In the genomic region with DNA sequence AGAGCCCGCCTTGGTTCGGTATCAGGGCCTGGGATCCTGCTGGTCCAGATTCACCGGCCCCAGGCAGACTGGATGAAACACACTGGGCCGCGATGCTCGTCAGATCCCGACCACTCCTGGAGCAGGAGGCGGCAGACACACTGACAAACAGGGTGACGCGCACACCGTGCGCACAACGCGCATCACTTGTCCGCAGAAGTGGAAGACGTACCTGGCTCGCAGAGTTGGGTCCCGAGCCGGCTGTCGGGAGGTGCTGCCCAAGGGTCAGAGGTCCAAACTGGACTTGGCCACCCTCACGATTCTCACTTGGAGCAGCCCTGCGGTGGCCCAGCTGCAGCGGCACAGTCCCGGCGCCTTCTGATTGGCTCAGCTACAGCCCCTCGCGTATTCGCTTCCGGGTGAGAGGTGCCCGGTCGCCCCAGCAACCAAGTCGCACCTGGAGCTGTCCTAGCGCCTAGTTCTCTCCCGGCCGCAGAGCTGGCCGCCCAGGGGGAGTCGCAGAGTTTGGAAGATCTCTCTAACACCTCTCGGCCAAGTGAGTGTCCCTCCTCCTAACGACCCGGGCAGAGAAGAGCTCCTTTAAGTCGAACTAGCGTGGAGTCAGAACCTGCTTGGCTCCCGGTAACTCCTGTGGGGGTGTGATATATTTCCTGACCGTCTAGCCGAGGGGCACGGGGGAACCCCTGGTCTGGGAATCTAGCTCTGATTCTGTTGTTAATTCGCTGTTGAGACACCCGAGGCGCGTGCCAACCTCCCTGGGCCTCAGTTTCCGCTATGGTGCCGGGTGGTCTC, we compare ENCODE assay signal across 1 cellular context.
A peak's percentile ranks its signal among the peaks of the same experiment; 100 is the strongest.
TF ChIP-seq lines count a peak whose summit lies in the region.

A gene with protein sequence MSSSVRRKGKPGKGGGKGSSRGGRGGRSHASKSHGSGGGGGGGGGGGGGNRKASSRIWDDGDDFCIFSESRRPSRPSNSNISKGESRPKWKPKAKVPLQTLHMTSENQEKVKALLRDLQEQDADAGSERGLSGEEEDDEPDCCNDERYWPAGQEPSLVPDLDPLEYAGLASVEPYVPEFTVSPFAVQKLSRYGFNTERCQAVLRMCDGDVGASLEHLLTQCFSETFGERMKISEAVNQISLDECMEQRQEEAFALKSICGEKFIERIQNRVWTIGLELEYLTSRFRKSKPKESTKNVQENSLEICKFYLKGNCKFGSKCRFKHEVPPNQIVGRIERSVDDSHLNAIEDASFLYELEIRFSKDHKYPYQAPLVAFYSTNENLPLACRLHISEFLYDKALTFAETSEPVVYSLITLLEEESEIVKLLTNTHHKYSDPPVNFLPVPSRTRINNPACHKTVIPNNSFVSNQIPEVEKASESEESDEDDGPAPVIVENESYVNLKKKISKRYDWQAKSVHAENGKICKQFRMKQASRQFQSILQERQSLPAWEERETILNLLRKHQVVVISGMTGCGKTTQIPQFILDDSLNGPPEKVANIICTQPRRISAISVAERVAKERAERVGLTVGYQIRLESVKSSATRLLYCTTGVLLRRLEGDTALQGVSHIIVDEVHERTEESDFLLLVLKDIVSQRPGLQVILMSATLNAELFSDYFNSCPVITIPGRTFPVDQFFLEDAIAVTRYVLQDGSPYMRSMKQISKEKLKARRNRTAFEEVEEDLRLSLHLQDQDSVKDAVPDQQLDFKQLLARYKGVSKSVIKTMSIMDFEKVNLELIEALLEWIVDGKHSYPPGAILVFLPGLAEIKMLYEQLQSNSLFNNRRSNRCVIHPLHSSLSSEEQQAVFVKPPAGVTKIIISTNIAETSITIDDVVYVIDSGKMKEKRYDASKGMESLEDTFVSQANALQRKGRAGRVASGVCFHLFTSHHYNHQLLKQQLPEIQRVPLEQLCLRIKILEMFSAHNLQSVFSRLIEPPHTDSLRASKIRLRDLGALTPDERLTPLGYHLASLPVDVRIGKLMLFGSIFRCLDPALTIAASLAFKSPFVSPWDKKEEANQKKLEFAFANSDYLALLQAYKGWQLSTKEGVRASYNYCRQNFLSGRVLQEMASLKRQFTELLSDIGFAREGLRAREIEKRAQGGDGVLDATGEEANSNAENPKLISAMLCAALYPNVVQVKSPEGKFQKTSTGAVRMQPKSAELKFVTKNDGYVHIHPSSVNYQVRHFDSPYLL (N-terminal part only) (minus strand): TSS at position 359 of the 792 bp plus-strand sequence. CDS start 7,529 bp downstream, outside the sequence.
TSS of gene MORN2 (plus strand) at position 401 of the 792 bp plus-strand sequence.

TF ChIP-seq in HepG2, 621 proteins besides CTCF, POLR2A, EP300 and RAD21 (continued from another document and continues in another):
- TF ChIP-seq, protein P1, sequence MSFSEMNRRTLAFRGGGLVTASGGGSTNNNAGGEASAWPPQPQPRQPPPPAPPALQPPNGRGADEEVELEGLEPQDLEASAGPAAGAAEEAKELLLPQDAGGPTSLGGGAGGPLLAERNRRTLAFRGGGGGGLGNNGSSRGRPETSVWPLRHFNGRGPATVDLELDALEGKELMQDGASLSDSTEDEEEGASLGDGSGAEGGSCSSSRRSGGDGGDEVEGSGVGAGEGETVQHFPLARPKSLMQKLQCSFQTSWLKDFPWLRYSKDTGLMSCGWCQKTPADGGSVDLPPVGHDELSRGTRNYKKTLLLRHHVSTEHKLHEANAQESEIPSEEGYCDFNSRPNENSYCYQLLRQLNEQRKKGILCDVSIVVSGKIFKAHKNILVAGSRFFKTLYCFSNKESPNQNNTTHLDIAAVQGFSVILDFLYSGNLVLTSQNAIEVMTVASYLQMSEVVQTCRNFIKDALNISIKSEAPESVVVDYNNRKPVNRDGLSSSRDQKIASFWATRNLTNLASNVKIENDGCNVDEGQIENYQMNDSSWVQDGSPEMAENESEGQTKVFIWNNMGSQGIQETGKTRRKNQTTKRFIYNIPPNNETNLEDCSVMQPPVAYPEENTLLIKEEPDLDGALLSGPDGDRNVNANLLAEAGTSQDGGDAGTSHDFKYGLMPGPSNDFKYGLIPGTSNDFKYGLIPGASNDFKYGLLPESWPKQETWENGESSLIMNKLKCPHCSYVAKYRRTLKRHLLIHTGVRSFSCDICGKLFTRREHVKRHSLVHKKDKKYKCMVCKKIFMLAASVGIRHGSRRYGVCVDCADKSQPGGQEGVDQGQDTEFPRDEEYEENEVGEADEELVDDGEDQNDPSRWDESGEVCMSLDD (CRISPR knock-in tag; IDR thresholded peaks at IDR 0.05; ENCODE audit: borderline replicate concordance): no peak
- TF ChIP-seq, protein P2, sequence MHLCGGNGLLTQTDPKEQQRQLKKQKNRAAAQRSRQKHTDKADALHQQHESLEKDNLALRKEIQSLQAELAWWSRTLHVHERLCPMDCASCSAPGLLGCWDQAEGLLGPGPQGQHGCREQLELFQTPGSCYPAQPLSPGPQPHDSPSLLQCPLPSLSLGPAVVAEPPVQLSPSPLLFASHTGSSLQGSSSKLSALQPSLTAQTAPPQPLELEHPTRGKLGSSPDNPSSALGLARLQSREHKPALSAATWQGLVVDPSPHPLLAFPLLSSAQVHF (CRISPR knock-in tag; IDR thresholded peaks at IDR 0.05): peak; percentile 89; the same call in 1 of the 2 replicates
- TF ChIP-seq ZNF75D (CRISPR knock-in tag; IDR thresholded peaks at IDR 0.05; ENCODE audit: borderline replicate concordance) (no peak), ZNF678 (CRISPR knock-in tag; IDR thresholded peaks at IDR 0.05) (0 out of 2 replicates have a peak, but pooled peaks have one; percentile 63), NRL (CRISPR knock-in tag; IDR thresholded peaks at IDR 0.05; ENCODE audit: borderline replicate concordance) (peak; percentile 95), ZEB1 (IDR thresholded peaks at IDR 0.05; ENCODE audit: insufficient replicate concordance, low read depth) (peak; percentile 83), JARID2 (CRISPR knock-in tag; IDR thresholded peaks at IDR 0.05; ENCODE audit: insufficient replicate concordance) (peak; percentile 22), ZNF543 (CRISPR knock-in tag; IDR thresholded peaks at IDR 0.05) (peak; percentile 49; the same call in 1 of the 2 replicates), ZNF282 (IDR thresholded peaks at IDR 0.05; ENCODE audit: partially characterized antibody) (no peak), GPN1 (CRISPR knock-in tag; IDR thresholded peaks at IDR 0.05; ENCODE audit: borderline replicate concordance) (no peak; the same call in 1 of the 2 replicates), HNF1B (CRISPR knock-in tag; IDR thresholded peaks at IDR 0.05) (peak; percentile 96), ELF4 (CRISPR knock-in tag; IDR thresholded peaks at IDR 0.05; ENCODE audit: borderline replicate concordance) (0 out of 2 replicates have a peak, but pooled peaks have one; percentile 39), ZNF274 (CRISPR knock-in tag; IDR thresholded peaks at IDR 0.05) (peak; percentile 46; the same call in 1 of the 2 replicates), ZNF556 (CRISPR knock-in tag; IDR thresholded peaks at IDR 0.05; ENCODE audit: borderline replicate concordance) (peak; percentile 75; the same call in 1 of the 2 replicates), POLR2AphosphoS5 (IDR thresholded peaks at IDR 0.05; ENCODE audit: low read depth, low read length) (peak; percentile 84), FOSL2 (CRISPR knock-in tag; IDR thresholded peaks at IDR 0.05) (peak; percentile 51), MAFG (CRISPR knock-in tag; IDR thresholded peaks at IDR 0.05) (no peak), MLXIP (CRISPR knock-in tag; IDR thresholded peaks at IDR 0.05; ENCODE audit: borderline replicate concordance) (no peak), ZNF337 (CRISPR knock-in tag; IDR thresholded peaks at IDR 0.05; ENCODE audit: borderline replicate concordance, low read depth) (no peak; the same call in 1 of the 2 replicates), ZNF253 (CRISPR knock-in tag; IDR thresholded peaks at IDR 0.05; ENCODE audit: borderline replicate concordance) (no peak), ZNF879 (CRISPR knock-in tag; IDR thresholded peaks at IDR 0.05) (no peak), ZNF160 (CRISPR knock-in tag; IDR thresholded peaks at IDR 0.05) (no peak; the same call in 1 of the 2 replicates), TEAD2 (CRISPR knock-in tag; IDR thresholded peaks at IDR 0.05) (no peak), TP53 (CRISPR knock-in tag; conservative IDR thresholded peaks at IDR 0.05) (no peak), NFE2L2 (IDR thresholded peaks at IDR 0.05; ENCODE audit: low read length) (no peak), HMG20A (CRISPR knock-in tag; IDR thresholded peaks at IDR 0.05; ENCODE audit: borderline replicate concordance) (no peak), ZKSCAN5 (CRISPR knock-in tag; IDR thresholded peaks at IDR 0.05) (no peak), TOPORS (CRISPR knock-in tag; IDR thresholded peaks at IDR 0.05) (peak; percentile 89; the same call in 1 of the 2 replicates), MED13 (CRISPR knock-in tag; IDR thresholded peaks at IDR 0.05) (no peak; the same call in 1 of the 2 replicates)
- TF ChIP-seq, protein P3, sequence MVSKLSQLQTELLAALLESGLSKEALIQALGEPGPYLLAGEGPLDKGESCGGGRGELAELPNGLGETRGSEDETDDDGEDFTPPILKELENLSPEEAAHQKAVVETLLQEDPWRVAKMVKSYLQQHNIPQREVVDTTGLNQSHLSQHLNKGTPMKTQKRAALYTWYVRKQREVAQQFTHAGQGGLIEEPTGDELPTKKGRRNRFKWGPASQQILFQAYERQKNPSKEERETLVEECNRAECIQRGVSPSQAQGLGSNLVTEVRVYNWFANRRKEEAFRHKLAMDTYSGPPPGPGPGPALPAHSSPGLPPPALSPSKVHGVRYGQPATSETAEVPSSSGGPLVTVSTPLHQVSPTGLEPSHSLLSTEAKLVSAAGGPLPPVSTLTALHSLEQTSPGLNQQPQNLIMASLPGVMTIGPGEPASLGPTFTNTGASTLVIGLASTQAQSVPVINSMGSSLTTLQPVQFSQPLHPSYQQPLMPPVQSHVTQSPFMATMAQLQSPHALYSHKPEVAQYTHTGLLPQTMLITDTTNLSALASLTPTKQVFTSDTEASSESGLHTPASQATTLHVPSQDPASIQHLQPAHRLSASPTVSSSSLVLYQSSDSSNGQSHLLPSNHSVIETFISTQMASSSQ (IDR thresholded peaks at IDR 0.05; ENCODE audit: low read depth): no peak
- TF ChIP-seq, protein P3 (CRISPR knock-in tag; IDR thresholded peaks at IDR 0.05; ENCODE audit: borderline replicate concordance): peak; percentile 39; the same call in 1 of the 2 replicates
- TF ChIP-seq, protein P4, sequence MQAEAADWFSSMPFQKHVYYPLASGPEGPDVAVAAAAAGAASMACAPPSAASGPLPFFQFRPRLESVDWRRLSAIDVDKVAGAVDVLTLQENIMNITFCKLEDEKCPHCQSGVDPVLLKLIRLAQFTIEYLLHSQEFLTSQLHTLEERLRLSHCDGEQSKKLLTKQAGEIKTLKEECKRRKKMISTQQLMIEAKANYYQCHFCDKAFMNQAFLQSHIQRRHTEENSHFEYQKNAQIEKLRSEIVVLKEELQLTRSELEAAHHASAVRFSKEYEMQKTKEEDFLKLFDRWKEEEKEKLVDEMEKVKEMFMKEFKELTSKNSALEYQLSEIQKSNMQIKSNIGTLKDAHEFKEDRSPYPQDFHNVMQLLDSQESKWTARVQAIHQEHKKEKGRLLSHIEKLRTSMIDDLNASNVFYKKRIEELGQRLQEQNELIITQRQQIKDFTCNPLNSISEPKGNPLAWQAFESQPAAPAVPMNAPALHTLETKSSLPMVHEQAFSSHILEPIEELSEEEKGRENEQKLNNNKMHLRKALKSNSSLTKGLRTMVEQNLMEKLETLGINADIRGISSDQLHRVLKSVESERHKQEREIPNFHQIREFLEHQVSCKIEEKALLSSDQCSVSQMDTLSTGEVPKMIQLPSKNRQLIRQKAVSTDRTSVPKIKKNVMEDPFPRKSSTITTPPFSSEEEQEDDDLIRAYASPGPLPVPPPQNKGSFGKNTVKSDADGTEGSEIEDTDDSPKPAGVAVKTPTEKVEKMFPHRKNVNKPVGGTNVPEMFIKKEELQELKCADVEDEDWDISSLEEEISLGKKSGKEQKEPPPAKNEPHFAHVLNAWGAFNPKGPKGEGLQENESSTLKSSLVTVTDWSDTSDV (CRISPR knock-in tag; IDR thresholded peaks at IDR 0.05): no peak
- TF ChIP-seq, protein P5, sequence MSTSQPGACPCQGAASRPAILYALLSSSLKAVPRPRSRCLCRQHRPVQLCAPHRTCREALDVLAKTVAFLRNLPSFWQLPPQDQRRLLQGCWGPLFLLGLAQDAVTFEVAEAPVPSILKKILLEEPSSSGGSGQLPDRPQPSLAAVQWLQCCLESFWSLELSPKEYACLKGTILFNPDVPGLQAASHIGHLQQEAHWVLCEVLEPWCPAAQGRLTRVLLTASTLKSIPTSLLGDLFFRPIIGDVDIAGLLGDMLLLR (CRISPR knock-in tag; IDR thresholded peaks at IDR 0.05): peak; percentile 77
